Comparison of ENCODE assay signal across 13 cellular contexts in genomic region chr2:216490061-216490460, GRCh38. TPM values are rescaled to one million over a fixed set of nuclear protein-coding genes. Genes with fewer than 3 reads are reported as not detected.
DNase-seq lines count a peak whose midpoint lies in the region; ATAC-seq and TF ChIP-seq lines count a peak whose summit lies in the region.
"Had no signal": no experiment of that assay in that cellular context is flagged by ENCODE, and none has a peak within 500 bp of the region (broad histone marks: within the 10 kb centered on the region; RNA-seq: fewer than 3 reads in every experiment).

No MANE protein-coding gene starts in this region.

- ATAC-seq in HG03439 (IDR thresholded peaks at IDR 0.05; ENCODE audit: unreplicated experiment), result no peak
- ATAC-seq: natural killer cell treated with Interleukin-12 subunit alpha and Interleukin-12 subunit beta and Interleukin-15 and Interleukin-18, amount 100 ng/mL, for 72 hours; Right ventricle myocardium inferior; stimulated activated naive CD8-positive, alpha-beta T cell treated with anti-CD3 and anti-CD28 coated beads, Interleukin-15, Interleukin-2, amounts not matched to agents 100 U/mL and 50 U/mL, for 24 hours had no signal

- H3K27ac ChIP-seq in BLaER1, result no peak overlapping the region

- H4K20me1 ChIP-seq in BLaER1, result no peaks in the 10 kb centered on the region

- H3K4me3 ChIP-seq in BLaER1 (no peak overlapping the region), astrocyte of the spinal cord (ENCODE audit: low read depth, low read length) (no peak overlapping the region)
- H3K4me3 ChIP-seq: dorsolateral prefrontal cortex had no signal

- no peaks in the 10 kb centered on the region for H3K9me3 ChIP-seq in BLaER1

- DNase-seq in M059J (ENCODE audit: low read depth) (peak; percentile 79), astrocyte of the spinal cord (ENCODE audit: low read depth, low spot score) (peak; percentile 72), iris pigment epithelial cell (ENCODE audit: low read depth) (peak; percentile 86), SK-N-DZ (ENCODE audit: low spot score) (no peak), DMS153 (lab: John Stamatoyannopoulos, UW) (no peak)
- DNase-seq in activated naive CD4-positive, alpha-beta T cell treated with anti-CD3 and anti-CD28 coated beads, Interleukin-2, amount 50 U/mL, for 16 hours, result no peak
- DNase-seq: NCI-H2171 treated with DMSO at 0.1 percent for 48 hours; stimulated activated naive CD8-positive, alpha-beta T cell treated with anti-CD3 and anti-CD28 coated beads, Interleukin-15, Interleukin-2, amounts not matched to agents 100 U/mL and 50 U/mL, for 24 hours had no signal

- peaks cover 54% of the 10 kb centered on the region for H3K4me1 ChIP-seq in BLaER1

- H3K4me2 ChIP-seq in BLaER1, result peak overlapping the region; percentile 90; the same call in 1 of the 2 replicates

- H3K36me3 ChIP-seq in BLaER1, result no peaks in the 10 kb centered on the region

- no peak for TF ChIP-seq CTCF in astrocyte of the spinal cord (IDR thresholded peaks at IDR 0.05; ENCODE audit: low read depth, low read length)

- no peaks in the 10 kb centered on the region for H3K27me3 ChIP-seq in BLaER1
- H3K27me3 ChIP-seq: dorsolateral prefrontal cortex had no signal

- in situ Hi-C loops in astrocyte of the spinal cord (cut with HindIII; ENCODE audit: low sequenced_read_pairs), result no loop called here

- no peak overlapping the region for H3K9ac ChIP-seq in BLaER1

RNA-seq across cellular contexts. Expression of gene RPL37A, which starts 8.6 kb away (rescaled TPM):
- total RNA-seq in M059J (2014; rRNA removed; shearing (Covaris generic)), result 761 and 975 TPM in 2 replicates
- polyA plus RNA-seq in SK-N-DZ (2014; cell fraction: cytosol; rRNA removed), result 1,479 and 2,334 TPM in 2 replicates
- polyA plus RNA-seq in SK-N-DZ (2014; cell fraction: nucleus; rRNA removed), result 1,480 and 2,118 TPM in 2 replicates

Comparison
In these comparisons a context has a peak if more than half of its experiments do, and no peak if none do; other contexts are left out.
1. DNase-seq: peak in M059J (single experiment), astrocyte of the spinal cord (single experiment) and iris pigment epithelial cell (single experiment); none in SK-N-DZ (single experiment), activated naive CD4-positive, alpha-beta T cell treated with anti-CD3 and anti-CD28 coated beads, Interleukin-2, amount 50 U/mL, for 16 hours (single experiment) and DMS153 (single experiment).